In the genomic region with DNA sequence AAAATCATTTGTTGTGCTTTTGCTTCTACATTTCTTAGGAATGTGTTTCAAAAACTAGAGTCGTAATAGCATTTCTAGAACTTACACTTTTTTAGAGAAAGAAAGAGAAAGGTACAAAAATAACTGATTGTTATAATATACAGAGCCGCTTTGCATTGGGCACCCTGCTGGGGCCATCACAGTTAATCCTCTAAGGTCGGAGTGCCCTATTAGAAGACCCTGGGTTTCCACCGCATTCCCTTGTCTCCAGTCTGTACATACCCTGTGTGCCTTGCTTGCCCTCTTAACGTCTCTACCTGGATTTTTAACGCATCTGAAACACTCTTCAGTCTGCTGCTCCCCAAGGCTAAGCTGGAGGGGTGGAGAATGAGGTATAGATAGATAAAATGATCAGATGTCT, we compare ENCODE assay signal across 7 cellular contexts. TPM values are rescaled to one million over a fixed set of nuclear protein-coding genes. Genes with fewer than 3 reads are reported as not detected.
A peak's percentile ranks its signal among the peaks of the same experiment; 100 is the strongest.
DNase-seq lines count a peak whose midpoint lies in the region; ATAC-seq and TF ChIP-seq lines count a peak whose summit lies in the region.
"Had no signal": no experiment of that assay in that cellular context is flagged by ENCODE, and none has a peak within 500 bp of the region (broad histone marks: within the 10 kb centered on the region; RNA-seq: fewer than 3 reads in every experiment).

No MANE protein-coding gene starts in this region.

- H3K27ac Mint-ChIP-seq in activated T-helper 1 cell treated with anti-CD3 and anti-CD28 coated beads, Interleukin-12 subunit alpha, Interleukin-12 subunit beta, Interleukin-2, Interleukin-4 antibody, amounts not matched to agents 30 ng/mL and 10 ng/mL and 1 ng/mL, durations not matched to agents 14 hours and 24 hours and 36 hours: no peak overlapping the region

- H3K9ac ChIP-seq in mucosa of rectum (ENCODE audit: low read depth in 1 of 2, low read length in 2 of 2): peak overlapping the region; percentile 88 to 96

- H3K36me3 ChIP-seq in mucosa of rectum (ENCODE audit: control insufficient read depth in 2 of 2, insufficient read depth in 2 of 2, low read length in 2 of 2) (peaks cover 7 to 19% of the 10 kb centered on the region in 2 donors), uterus (no peaks in the 10 kb centered on the region)

- H3K27me3 Mint-ChIP-seq in activated T-helper 1 cell treated with anti-CD3 and anti-CD28 coated beads, Interleukin-12 subunit alpha, Interleukin-12 subunit beta, Interleukin-2, Interleukin-4 antibody, amounts not matched to agents 30 ng/mL and 10 ng/mL and 1 ng/mL, durations not matched to agents 14 hours and 24 hours and 36 hours (ENCODE audit: insufficient read depth): peaks cover 4% of the 10 kb centered on the region

- no peak for TF ChIP-seq CTCF in uterus (IDR thresholded peaks at IDR 0.05)

- no peaks in the 10 kb centered on the region for H3K9me3 Mint-ChIP-seq in activated T-helper 1 cell treated with anti-CD3 and anti-CD28 coated beads, Interleukin-12 subunit alpha, Interleukin-12 subunit beta, Interleukin-2, Interleukin-4 antibody, amounts not matched to agents 30 ng/mL and 10 ng/mL and 1 ng/mL, durations not matched to agents 14 hours and 24 hours and 36 hours

- no peak for TF ChIP-seq POLR2A in uterus (IDR thresholded peaks at IDR 0.05)

- intact Hi-C loops in activated T-helper 1 cell treated with anti-CD3 and anti-CD28 coated beads, Interleukin-12 subunit alpha, Interleukin-12 subunit beta, Interleukin-2, Interleukin-4 antibody, amounts not matched to agents 30 ng/mL and 10 ng/mL and 1 ng/mL, durations not matched to agents 14 hours and 24 hours and 36 hours (cut with micrococcal nuclease): no loop called here
- intact Hi-C loops in uterus (cut with DNase I; ENCODE audit: low total_unique reads): no loop called here

- H3K9me3 ChIP-seq in mucosa of rectum (ENCODE audit: control insufficient read depth in 2 of 2, low read length in 2 of 2) (no peaks in the 10 kb centered on the region), uterus (no peaks in the 10 kb centered on the region)

- DNase-seq in HPDE6-E6E7 (ENCODE audit: extremely low spot score) (peak; percentile 9), uterus (no peak), GM19240 (ENCODE audit: insufficient read length, low spot score) (no peak)
- DNase-seq in activated T-helper 1 cell treated with anti-CD3 and anti-CD28 coated beads, Interleukin-12 subunit alpha, Interleukin-12 subunit beta, Interleukin-2, Interleukin-4 antibody, amounts not matched to agents 30 ng/mL and 10 ng/mL and 1 ng/mL, durations not matched to agents 14 hours and 24 hours and 36 hours (ENCODE audit: low spot score): no peak
- DNase-seq: caudate nucleus had no signal

- no peaks in the 10 kb centered on the region for H3K27me3 ChIP-seq in mucosa of rectum (ENCODE audit: control insufficient read depth in 2 of 2, insufficient read depth in 2 of 2, low read length in 2 of 2)
- H3K27me3 ChIP-seq in uterus: no peaks in the 10 kb centered on the region

- peaks cover 6 to 11% of the 10 kb centered on the region in 2 donors for H3K4me1 ChIP-seq in mucosa of rectum (ENCODE audit: control insufficient read depth in 2 of 2, insufficient read depth in 2 of 2, low read length in 2 of 2)
- H3K4me1 ChIP-seq in uterus: no peaks in the 10 kb centered on the region

- peaks cover 15% of the 10 kb centered on the region for H3K36me3 Mint-ChIP-seq in activated T-helper 1 cell treated with anti-CD3 and anti-CD28 coated beads, Interleukin-12 subunit alpha, Interleukin-12 subunit beta, Interleukin-2, Interleukin-4 antibody, amounts not matched to agents 30 ng/mL and 10 ng/mL and 1 ng/mL, durations not matched to agents 14 hours and 24 hours and 36 hours (ENCODE audit: low read depth)

- H3K4me3 Mint-ChIP-seq in activated T-helper 1 cell treated with anti-CD3 and anti-CD28 coated beads, Interleukin-12 subunit alpha, Interleukin-12 subunit beta, Interleukin-2, Interleukin-4 antibody, amounts not matched to agents 30 ng/mL and 10 ng/mL and 1 ng/mL, durations not matched to agents 14 hours and 24 hours and 36 hours: peak overlapping the region; percentile 29

- H3K27ac ChIP-seq in mucosa of rectum (ENCODE audit: low read depth in 2 of 2, low read length in 2 of 2) (peak overlapping the region; percentile 85 to 94), uterus (no peak overlapping the region)

- H3K4me1 Mint-ChIP-seq in activated T-helper 1 cell treated with anti-CD3 and anti-CD28 coated beads, Interleukin-12 subunit alpha, Interleukin-12 subunit beta, Interleukin-2, Interleukin-4 antibody, amounts not matched to agents 30 ng/mL and 10 ng/mL and 1 ng/mL, durations not matched to agents 14 hours and 24 hours and 36 hours (ENCODE audit: low read depth): no peaks in the 10 kb centered on the region

- ATAC-seq in HG02870 (IDR thresholded peaks at IDR 0.05; ENCODE audit: unreplicated experiment): no peak

- H3K4me3 ChIP-seq in mucosa of rectum (ENCODE audit: low read length in 2 of 2) (peak overlapping the region; percentile 84 to 85), uterus (no peak overlapping the region)

RNA-seq across cellular contexts. Expression of a gene that starts 1.3 kb away (rescaled TPM):
- total RNA-seq in activated T-helper 1 cell treated with anti-CD3 and anti-CD28 coated beads, Interleukin-12 subunit alpha, Interleukin-12 subunit beta, Interleukin-2, Interleukin-4 antibody, amounts not matched to agents 30 ng/mL and 10 ng/mL and 1 ng/mL, durations not matched to agents 14 hours and 24 hours and 36 hours: 0.23 and 0.32 TPM in 2 replicates
- 1 to 10 TPM in 1 of 4 donors, under 1 TPM in 2, not detected in 1; 0.26 to 7.4 (median 0.70) TPM for total RNA-seq in uterus

RNA-seq across cellular contexts. Expression of a gene that starts 46.6 kb away (rescaled TPM):
- 22.0 and 26.9 TPM in 2 replicates for total RNA-seq in activated T-helper 1 cell treated with anti-CD3 and anti-CD28 coated beads, Interleukin-12 subunit alpha, Interleukin-12 subunit beta, Interleukin-2, Interleukin-4 antibody, amounts not matched to agents 30 ng/mL and 10 ng/mL and 1 ng/mL, durations not matched to agents 14 hours and 24 hours and 36 hours
- 10 to 100 TPM in 2 of 4 donors, 1 to 10 TPM in 2; 6.1 to 35.1 (median 15.1) TPM for total RNA-seq in uterus

RNA-seq across cellular contexts. Expression of a gene that starts 46.9 kb away (rescaled TPM):
- total RNA-seq in activated T-helper 1 cell treated with anti-CD3 and anti-CD28 coated beads, Interleukin-12 subunit alpha, Interleukin-12 subunit beta, Interleukin-2, Interleukin-4 antibody, amounts not matched to agents 30 ng/mL and 10 ng/mL and 1 ng/mL, durations not matched to agents 14 hours and 24 hours and 36 hours: 59.0 and 62.3 TPM in 2 replicates
- total RNA-seq in uterus: 10 to 100 TPM; 23.6 to 36.3 (median 28.2) TPM

RNA-seq across cellular contexts. Expression of a gene that starts 46.9 kb away (rescaled TPM):
- total RNA-seq in activated T-helper 1 cell treated with anti-CD3 and anti-CD28 coated beads, Interleukin-12 subunit alpha, Interleukin-12 subunit beta, Interleukin-2, Interleukin-4 antibody, amounts not matched to agents 30 ng/mL and 10 ng/mL and 1 ng/mL, durations not matched to agents 14 hours and 24 hours and 36 hours: 60.0 and 65.0 TPM in 2 replicates
- total RNA-seq in uterus: 10 to 100 TPM; 10.9 to 50.5 (median 32.7) TPM

Comparison
In these comparisons a context has a peak if more than half of its experiments do, and no peak if none do; other contexts are left out.
1. H3K27ac ChIP-seq: peak in mucosa of rectum (2 of 2); none in uterus (0 of 2).
2. H3K4me3 ChIP-seq: peak in mucosa of rectum (2 of 2); none in uterus (0 of 2).